In the genomic region with DNA sequence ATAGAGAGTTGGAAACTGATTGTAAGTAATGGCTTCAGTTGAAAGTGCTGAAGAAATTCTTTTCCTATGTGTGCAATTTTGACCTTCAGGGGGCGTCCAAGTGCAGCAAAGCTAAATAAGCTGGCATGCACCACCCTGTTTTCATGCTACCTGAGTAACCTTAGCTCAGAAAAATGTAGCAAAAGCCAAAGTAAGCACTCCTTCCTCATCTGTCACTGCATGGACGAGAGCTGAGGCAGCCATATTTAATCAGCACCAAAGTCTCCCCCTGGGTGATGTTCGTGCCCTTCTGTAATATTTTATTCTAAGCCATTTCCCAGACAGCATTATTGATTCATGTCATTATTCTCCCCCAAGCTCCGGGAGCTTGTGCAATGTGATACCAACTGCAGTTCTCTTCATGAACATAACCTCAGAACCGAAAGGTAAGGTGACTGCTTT, we compare ENCODE assay signal across 1 cellular context.
A peak's percentile ranks its signal among the peaks of the same experiment; 100 is the strongest.
TF ChIP-seq lines count a peak whose summit lies in the region.

No MANE protein-coding gene starts in this region.

TF ChIP-seq in Ishikawa, 13 proteins besides CTCF, POLR2A, EP300 and RAD21 (continued from another document):
- TF ChIP-seq, protein P1, sequence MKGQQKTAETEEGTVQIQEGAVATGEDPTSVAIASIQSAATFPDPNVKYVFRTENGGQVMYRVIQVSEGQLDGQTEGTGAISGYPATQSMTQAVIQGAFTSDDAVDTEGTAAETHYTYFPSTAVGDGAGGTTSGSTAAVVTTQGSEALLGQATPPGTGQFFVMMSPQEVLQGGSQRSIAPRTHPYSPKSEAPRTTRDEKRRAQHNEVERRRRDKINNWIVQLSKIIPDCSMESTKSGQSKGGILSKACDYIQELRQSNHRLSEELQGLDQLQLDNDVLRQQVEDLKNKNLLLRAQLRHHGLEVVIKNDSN (IDR thresholded peaks at IDR 0.05): no peak
- TF ChIP-seq YY1 (IDR thresholded peaks at IDR 0.05; ENCODE audit: low read depth) (peak; percentile 69; the same call in 1 of the 2 replicates), FOXM1 (IDR thresholded peaks at IDR 0.05; ENCODE audit: borderline replicate concordance, low read depth) (no peak), ZBTB7A (IDR thresholded peaks at IDR 0.05; ENCODE audit: low read depth) (no peak)
- TF ChIP-seq, protein P2, sequence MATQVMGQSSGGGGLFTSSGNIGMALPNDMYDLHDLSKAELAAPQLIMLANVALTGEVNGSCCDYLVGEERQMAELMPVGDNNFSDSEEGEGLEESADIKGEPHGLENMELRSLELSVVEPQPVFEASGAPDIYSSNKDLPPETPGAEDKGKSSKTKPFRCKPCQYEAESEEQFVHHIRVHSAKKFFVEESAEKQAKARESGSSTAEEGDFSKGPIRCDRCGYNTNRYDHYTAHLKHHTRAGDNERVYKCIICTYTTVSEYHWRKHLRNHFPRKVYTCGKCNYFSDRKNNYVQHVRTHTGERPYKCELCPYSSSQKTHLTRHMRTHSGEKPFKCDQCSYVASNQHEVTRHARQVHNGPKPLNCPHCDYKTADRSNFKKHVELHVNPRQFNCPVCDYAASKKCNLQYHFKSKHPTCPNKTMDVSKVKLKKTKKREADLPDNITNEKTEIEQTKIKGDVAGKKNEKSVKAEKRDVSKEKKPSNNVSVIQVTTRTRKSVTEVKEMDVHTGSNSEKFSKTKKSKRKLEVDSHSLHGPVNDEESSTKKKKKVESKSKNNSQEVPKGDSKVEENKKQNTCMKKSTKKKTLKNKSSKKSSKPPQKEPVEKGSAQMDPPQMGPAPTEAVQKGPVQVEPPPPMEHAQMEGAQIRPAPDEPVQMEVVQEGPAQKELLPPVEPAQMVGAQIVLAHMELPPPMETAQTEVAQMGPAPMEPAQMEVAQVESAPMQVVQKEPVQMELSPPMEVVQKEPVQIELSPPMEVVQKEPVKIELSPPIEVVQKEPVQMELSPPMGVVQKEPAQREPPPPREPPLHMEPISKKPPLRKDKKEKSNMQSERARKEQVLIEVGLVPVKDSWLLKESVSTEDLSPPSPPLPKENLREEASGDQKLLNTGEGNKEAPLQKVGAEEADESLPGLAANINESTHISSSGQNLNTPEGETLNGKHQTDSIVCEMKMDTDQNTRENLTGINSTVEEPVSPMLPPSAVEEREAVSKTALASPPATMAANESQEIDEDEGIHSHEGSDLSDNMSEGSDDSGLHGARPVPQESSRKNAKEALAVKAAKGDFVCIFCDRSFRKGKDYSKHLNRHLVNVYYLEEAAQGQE (IDR thresholded peaks at IDR 0.05; ENCODE audit: low read depth): no peak
TF ChIP-seq in Ishikawa: peak in this region for 4.
